ENCODE assay signal across 19 cellular contexts in genomic region chr2:203436496-203436895, GRCh38.
"Had no signal": no experiment of that assay in that cellular context is flagged by ENCODE, and none has a peak within 500 bp of the region (broad histone marks: within the 10 kb centered on the region; RNA-seq: fewer than 3 reads in every experiment).

No MANE protein-coding gene starts in this region.

- H3K27me3 ChIP-seq: esophagus squamous epithelium, gastrocnemius medialis, upper lobe of right lung had no signal

- H3K4me1 ChIP-seq: esophagus squamous epithelium had no signal

- DNase-seq: activated CD4-positive, alpha-beta memory T cell treated with anti-CD3 and anti-CD28 coated beads, Interleukin-2, amount 10 ng/mL, durations not matched to agents 7 days and 5 days; activated CD4-positive, alpha-beta T cell treated with anti-CD3 and anti-CD28 coated beads, Interleukin-2, amount 10 ng/mL, durations not matched to agents 24 days and 14 days; activated effector memory CD4-positive, alpha-beta T cell treated with anti-CD3 and anti-CD28 coated beads, Interleukin-2, amount 50 U/mL, for 16 hours; activated naive CD4-positive, alpha-beta T cell treated with anti-CD3 and anti-CD28 coated beads, Interleukin-2, amount 10 ng/mL, durations not matched to agents 7 days and 5 days; activated naive CD8-positive, alpha-beta T cell treated with anti-CD3 and anti-CD28 coated beads, Interleukin-2, amount 50 U/mL, for 24 hours; effector memory CD4-positive, alpha-beta T cell; esophagus squamous epithelium; gastrocnemius medialis; head of caudate nucleus; hypothalamus; nucleus accumbens; small intestine; stimulated activated CD4-positive, alpha-beta T cell treated with anti-CD3 and anti-CD28 coated beads, Interleukin-2, amount 100 ng/mL, for 24 hours; stimulated activated CD8-positive, alpha-beta memory T cell treated with anti-CD3 and anti-CD28 coated beads, Interleukin-4, amount 100 ng/mL, for 48 hours; stimulated activated naive CD4-positive, alpha-beta T cell; SW 1271; T-helper 17 cell; upper lobe of right lung had no signal

- H3K27ac Mint-ChIP-seq: activated CD4-positive, alpha-beta memory T cell treated with anti-CD3 and anti-CD28 coated beads, Interleukin-2, amount 10 ng/mL, durations not matched to agents 7 days and 5 days; activated CD4-positive, alpha-beta T cell treated with anti-CD3 and anti-CD28 coated beads, Interleukin-2, amount 10 ng/mL, durations not matched to agents 24 days and 14 days; activated naive CD4-positive, alpha-beta T cell treated with anti-CD3 and anti-CD28 coated beads, Interleukin-2, amount 10 ng/mL, durations not matched to agents 7 days and 5 days; activated naive CD8-positive, alpha-beta T cell treated with anti-CD3 and anti-CD28 coated beads, Interleukin-2, amount 50 U/mL, for 24 hours; natural killer cell treated with Interleukin-12 subunit alpha and Interleukin-12 subunit beta and Interleukin-15 and Interleukin-18, amount 100 ng/mL, for 72 hours; T-helper 17 cell had no signal

- H3K4me3 Mint-ChIP-seq: activated CD4-positive, alpha-beta memory T cell treated with anti-CD3 and anti-CD28 coated beads, Interleukin-2, amount 10 ng/mL, durations not matched to agents 7 days and 5 days; activated CD4-positive, alpha-beta T cell treated with anti-CD3 and anti-CD28 coated beads, Interleukin-2, amount 10 ng/mL, durations not matched to agents 24 days and 14 days; activated naive CD4-positive, alpha-beta T cell treated with anti-CD3 and anti-CD28 coated beads, Interleukin-2, amount 10 ng/mL, durations not matched to agents 7 days and 5 days; activated naive CD8-positive, alpha-beta T cell treated with anti-CD3 and anti-CD28 coated beads, Interleukin-2, amount 50 U/mL, for 24 hours; natural killer cell treated with Interleukin-12 subunit alpha and Interleukin-12 subunit beta and Interleukin-15 and Interleukin-18, amount 100 ng/mL, for 72 hours; T-helper 17 cell had no signal

- H3K4me3 ChIP-seq: esophagus squamous epithelium, gastrocnemius medialis, upper lobe of right lung had no signal

- H3K27ac ChIP-seq: esophagus squamous epithelium, gastrocnemius medialis, upper lobe of right lung had no signal

- H3K9me3 Mint-ChIP-seq: activated CD4-positive, alpha-beta memory T cell treated with anti-CD3 and anti-CD28 coated beads, Interleukin-2, amount 10 ng/mL, durations not matched to agents 7 days and 5 days; activated CD4-positive, alpha-beta T cell treated with anti-CD3 and anti-CD28 coated beads, Interleukin-2, amount 10 ng/mL, durations not matched to agents 24 days and 14 days; activated naive CD4-positive, alpha-beta T cell treated with anti-CD3 and anti-CD28 coated beads, Interleukin-2, amount 10 ng/mL, durations not matched to agents 7 days and 5 days; activated naive CD8-positive, alpha-beta T cell treated with anti-CD3 and anti-CD28 coated beads, Interleukin-2, amount 50 U/mL, for 24 hours; natural killer cell treated with Interleukin-12 subunit alpha and Interleukin-12 subunit beta and Interleukin-15 and Interleukin-18, amount 100 ng/mL, for 72 hours had no signal

- H3K4me1 Mint-ChIP-seq: activated CD4-positive, alpha-beta memory T cell treated with anti-CD3 and anti-CD28 coated beads, Interleukin-2, amount 10 ng/mL, durations not matched to agents 7 days and 5 days; activated CD4-positive, alpha-beta T cell treated with anti-CD3 and anti-CD28 coated beads, Interleukin-2, amount 10 ng/mL, durations not matched to agents 24 days and 14 days; activated naive CD4-positive, alpha-beta T cell treated with anti-CD3 and anti-CD28 coated beads, Interleukin-2, amount 10 ng/mL, durations not matched to agents 7 days and 5 days; activated naive CD8-positive, alpha-beta T cell treated with anti-CD3 and anti-CD28 coated beads, Interleukin-2, amount 50 U/mL, for 24 hours had no signal

- H3K27me3 Mint-ChIP-seq: activated CD4-positive, alpha-beta memory T cell treated with anti-CD3 and anti-CD28 coated beads, Interleukin-2, amount 10 ng/mL, durations not matched to agents 7 days and 5 days; activated CD4-positive, alpha-beta T cell treated with anti-CD3 and anti-CD28 coated beads, Interleukin-2, amount 10 ng/mL, durations not matched to agents 24 days and 14 days; activated naive CD4-positive, alpha-beta T cell treated with anti-CD3 and anti-CD28 coated beads, Interleukin-2, amount 10 ng/mL, durations not matched to agents 7 days and 5 days; activated naive CD8-positive, alpha-beta T cell treated with anti-CD3 and anti-CD28 coated beads, Interleukin-2, amount 50 U/mL, for 24 hours; natural killer cell treated with Interleukin-12 subunit alpha and Interleukin-12 subunit beta and Interleukin-15 and Interleukin-18, amount 100 ng/mL, for 72 hours; T-helper 17 cell had no signal

- H3K36me3 Mint-ChIP-seq: activated naive CD4-positive, alpha-beta T cell treated with anti-CD3 and anti-CD28 coated beads, Interleukin-2, amount 10 ng/mL, durations not matched to agents 7 days and 5 days; natural killer cell treated with Interleukin-12 subunit alpha and Interleukin-12 subunit beta and Interleukin-15 and Interleukin-18, amount 100 ng/mL, for 72 hours had no signal

- H3K9me3 ChIP-seq: esophagus squamous epithelium, gastrocnemius medialis, upper lobe of right lung had no signal
